In genomic region chr14:24179961-24180726, GRCh38 we compare ENCODE assay signal across 8 cellular contexts. TPM values are rescaled to one million over a fixed set of nuclear protein-coding genes. Genes with fewer than 3 reads are reported as not detected.
DNase-seq lines count a peak whose midpoint lies in the region; ATAC-seq and TF ChIP-seq lines count a peak whose summit lies in the region.

No MANE protein-coding gene starts in this region.

- peak; percentile 23 to 29 for ATAC-seq in left cardiac atrium
- no peak for ATAC-seq in HG03469 (IDR thresholded peaks at IDR 0.05; ENCODE audit: unreplicated experiment)
- ATAC-seq in GM18909 (IDR thresholded peaks at IDR 0.05; ENCODE audit: poor library complexity, unreplicated experiment), result no peak
- ATAC-seq in HG03520 (IDR thresholded peaks at IDR 0.05; ENCODE audit: unreplicated experiment), result no peak

- POLR2A ChIA-PET in GM10248 (lab: Yijun Ruan, JAX), result interaction anchor here (1.0 to 3.6 kb wide), 4 partner anchors 9 to 62 kb away, joined by 3 to 13 read pairs (median 4); partner anchors contain the start of genes IPO4, IRF9 and TINF2

- peaks cover 66% of the 10 kb centered on the region for H3K36me3 ChIP-seq in skeletal muscle satellite cell (ENCODE audit: insufficient read depth, low read length)

- TF ChIP-seq CTCF in GM10248 (IDR thresholded peaks at IDR 0.05; ENCODE audit: control extremely low read depth, extremely low read depth, low read depth, missing control alignments), result no peak

- H3K27ac Mint-ChIP-seq in activated naive CD8-positive, alpha-beta T cell treated with anti-CD3 and anti-CD28 coated beads for 36 hours, result peak overlapping the region; percentile 35

- CTCF ChIA-PET in GM10248 (lab: Yijun Ruan, JAX), result interaction anchor here (0.8 to 3.2 kb wide), 5 partner anchors 10 to 39 kb away, joined by 3 to 21 read pairs (median 3); partner anchors contain the start of genes EMC9 and IRF9

- peaks cover 14% of the 10 kb centered on the region for H3K4me1 ChIP-seq in skeletal muscle satellite cell (ENCODE audit: control insufficient read depth, insufficient read depth, low read length)

- H3K9ac ChIP-seq in skeletal muscle satellite cell (ENCODE audit: low read depth, low read length), result peak overlapping the region; percentile 44

- intact Hi-C loops in left cardiac atrium (cut with DNase I), result no loop called here

- no peak overlapping the region for H3K4me3 Mint-ChIP-seq in activated naive CD8-positive, alpha-beta T cell treated with anti-CD3 and anti-CD28 coated beads for 36 hours

- H3K9me3 ChIP-seq in skeletal muscle satellite cell (replicated peaks; ENCODE audit: low read length), result no peaks in the 10 kb centered on the region

- H3K27me3 Mint-ChIP-seq in activated naive CD8-positive, alpha-beta T cell treated with anti-CD3 and anti-CD28 coated beads for 36 hours, result no peaks in the 10 kb centered on the region

- H3K4me1 Mint-ChIP-seq in activated naive CD8-positive, alpha-beta T cell treated with anti-CD3 and anti-CD28 coated beads for 36 hours, result peaks cover 3% of the 10 kb centered on the region

- DNase-seq in H4 (ENCODE audit: low spot score) (peak; percentile 43), left cardiac atrium (no peak), GM10248 (ENCODE audit: extremely low spot score) (no peak)
- no peak for DNase-seq in activated naive CD8-positive, alpha-beta T cell treated with anti-CD3 and anti-CD28 coated beads for 36 hours

- H3K36me3 Mint-ChIP-seq in activated naive CD8-positive, alpha-beta T cell treated with anti-CD3 and anti-CD28 coated beads for 36 hours, result peaks cover 4% of the 10 kb centered on the region

- no peak overlapping the region for H3K4me3 ChIP-seq in skeletal muscle satellite cell (ENCODE audit: low read length)

- H3K9me3 Mint-ChIP-seq in activated naive CD8-positive, alpha-beta T cell treated with anti-CD3 and anti-CD28 coated beads for 36 hours, result no peaks in the 10 kb centered on the region

- no peak overlapping the region for H3K4me2 ChIP-seq in skeletal muscle satellite cell (ENCODE audit: low read length)

- H3K27me3 ChIP-seq in skeletal muscle satellite cell (ENCODE audit: control insufficient read depth, insufficient read depth, low read length), result no peaks in the 10 kb centered on the region

RNA-seq across cellular contexts. Expression of gene REC8, which starts 8.3 kb away (rescaled TPM):
- 0.14 and 0.54 TPM in 2 replicates for total RNA-seq in H4 (2014; rRNA removed; shearing (Covaris generic))
- 10 to 100 TPM; 28.9 to 29.2 TPM for total RNA-seq in activated naive CD8-positive, alpha-beta T cell treated with anti-CD3 and anti-CD28 coated beads for 36 hours
- 1 to 10 TPM; 8.4 to 8.9 TPM for total RNA-seq in left cardiac atrium
- 0.87 and 1.0 TPM in 2 replicates for total RNA-seq in skeletal muscle satellite cell (2012; rRNA removed)

RNA-seq across cellular contexts. Expression of gene IPO4, which starts 8.5 kb away (rescaled TPM):
- total RNA-seq in H4 (2014; rRNA removed; shearing (Covaris generic)), result 42.7 and 49.3 TPM in 2 replicates
- 100 to 1,000 TPM; 152 to 161 TPM for total RNA-seq in activated naive CD8-positive, alpha-beta T cell treated with anti-CD3 and anti-CD28 coated beads for 36 hours
- total RNA-seq in left cardiac atrium, result 10 to 100 TPM; 11.8 to 30.2 TPM
- total RNA-seq in skeletal muscle satellite cell (2012; rRNA removed), result 82.4 and 107 TPM in 2 replicates

RNA-seq across cellular contexts. Expression of gene TM9SF1, which starts 15.1 kb away (rescaled TPM):
- total RNA-seq in H4 (2014; rRNA removed; shearing (Covaris generic)), result 96.0 and 96.4 TPM in 2 replicates
- 10 to 100 TPM; 20.7 to 22.5 TPM for total RNA-seq in activated naive CD8-positive, alpha-beta T cell treated with anti-CD3 and anti-CD28 coated beads for 36 hours
- 10 to 100 TPM; 30.7 to 34.0 TPM for total RNA-seq in left cardiac atrium
- total RNA-seq in skeletal muscle satellite cell (2012; rRNA removed), result 57.5 and 58.1 TPM in 2 replicates

RNA-seq across cellular contexts. Expression of gene IRF9, which starts 19.1 kb away (rescaled TPM):
- total RNA-seq in H4 (2014; rRNA removed; shearing (Covaris generic)), result 75.0 and 84.3 TPM in 2 replicates
- 100 to 1,000 TPM; 133 to 136 TPM for total RNA-seq in activated naive CD8-positive, alpha-beta T cell treated with anti-CD3 and anti-CD28 coated beads for 36 hours
- total RNA-seq in left cardiac atrium, result 10 to 100 TPM; 44.7 to 84.6 TPM
- 23.1 and 35.2 TPM in 2 replicates for total RNA-seq in skeletal muscle satellite cell (2012; rRNA removed)

RNA-seq across cellular contexts. Expression of gene TSSK4, which starts 25.4 kb away (rescaled TPM):
- not detected in 2 replicates for total RNA-seq in H4 (2014; rRNA removed; shearing (Covaris generic))
- not detected for total RNA-seq in activated naive CD8-positive, alpha-beta T cell treated with anti-CD3 and anti-CD28 coated beads for 36 hours
- under 1 TPM in 1 of 2 donors, not detected in 1; 0.21 TPM for total RNA-seq in left cardiac atrium
- total RNA-seq in skeletal muscle satellite cell (2012; rRNA removed), result 0.22 TPM in 1 of 2 replicates, not detected in the other

Comparison
In these comparisons a context has a peak if more than half of its experiments do, and no peak if none do; other contexts are left out.
1. ATAC-seq: peak in left cardiac atrium (2 of 2); none in HG03469 (single experiment), GM18909 (single experiment) and HG03520 (single experiment).